Comparison of ENCODE assay signal across 8 cellular contexts in genomic region chr20:64037498-64038213, GRCh38. TPM values are rescaled to one million over a fixed set of nuclear protein-coding genes. Genes with fewer than 3 reads are reported as not detected.
DNase-seq lines count a peak whose midpoint lies in the region; ATAC-seq and TF ChIP-seq lines count a peak whose summit lies in the region.

No MANE protein-coding gene starts in this region.

- intact Hi-C loops in activated T-helper 2 cell treated with anti-CD3 and anti-CD28 coated beads, Interferon-gamma antibody, Interleukin-2, Interleukin-4, amounts not matched to agents 10 μg/mL and 5 μg/mL and 100 μg/mL, durations not matched to agents 14 hours and 24 hours and 36 hours (cut with micrococcal nuclease) = loop anchor here (10.0 kb wide), 1 partner anchor 143 kb away; the partner anchor contains the start of gene DNAJC5
- intact Hi-C loops in naive thymus-derived CD4-positive, alpha-beta T cell (cut with micrococcal nuclease) = loop anchor here (1.0 to 5.0 kb wide), 5 partner anchors 57 to 500 kb away; partner anchors contain the start of genes PTK6 (in 1 of the 2) and UCKL1 (in 1 of the 2)

- CTCF ChIA-PET in naive thymus-derived CD4-positive, alpha-beta T cell (lab: Charles Lee) = interaction anchor here (0.6 to 5.2 kb wide), 18 partner anchors 10 to 500 kb away, joined by 3 to 54 read pairs (median 4); partner anchors contain the start of genes LKAAEAR1, PRPF6, RGS19 and SAMD10

- no peaks in the 10 kb centered on the region for H3K9me3 Mint-ChIP-seq in activated T-helper 2 cell treated with anti-CD3 and anti-CD28 coated beads, Interferon-gamma antibody, Interleukin-2, Interleukin-4, amounts not matched to agents 10 μg/mL and 5 μg/mL and 100 μg/mL, durations not matched to agents 14 hours and 24 hours and 36 hours
- H3K9me3 Mint-ChIP-seq in naive thymus-derived CD4-positive, alpha-beta T cell = no peaks in the 10 kb centered on the region

- peak overlapping the region; percentile 99 for H3K4me2 ChIP-seq in Karpas-422 (ENCODE audit: low read depth, low read length, poor library complexity, severe bottlenecking)

- H3K27me3 Mint-ChIP-seq in activated T-helper 2 cell treated with anti-CD3 and anti-CD28 coated beads, Interferon-gamma antibody, Interleukin-2, Interleukin-4, amounts not matched to agents 10 μg/mL and 5 μg/mL and 100 μg/mL, durations not matched to agents 14 hours and 24 hours and 36 hours (ENCODE audit: low read depth) = no peaks in the 10 kb centered on the region
- no peaks in the 10 kb centered on the region for H3K27me3 Mint-ChIP-seq in naive thymus-derived CD4-positive, alpha-beta T cell

- H4K20me1 ChIP-seq in Karpas-422 (ENCODE audit: insufficient read depth, low read depth, low read length) = 0 out of 2 replicates have a peak, but pooled peaks cover 3% of the 10 kb centered on the region

- peak overlapping the region; percentile 79; the same call in 1 of the 2 replicates for H3K9ac ChIP-seq in Karpas-422 (ENCODE audit: low read length)

- H3K9me2 ChIP-seq in Karpas-422 (replicated peaks; ENCODE audit: insufficient read depth, low read length) = no peaks in the 10 kb centered on the region

- H3K36me3 Mint-ChIP-seq in activated T-helper 2 cell treated with anti-CD3 and anti-CD28 coated beads, Interferon-gamma antibody, Interleukin-2, Interleukin-4, amounts not matched to agents 10 μg/mL and 5 μg/mL and 100 μg/mL, durations not matched to agents 14 hours and 24 hours and 36 hours (ENCODE audit: low read depth) = peaks cover 10% of the 10 kb centered on the region
- peaks cover 0 to 7% (median 0%) of the 10 kb centered on the region in 5 donors for H3K36me3 Mint-ChIP-seq in naive thymus-derived CD4-positive, alpha-beta T cell

- POLR2A ChIA-PET in naive thymus-derived CD4-positive, alpha-beta T cell (lab: Charles Lee) = interaction anchor here (0.6 to 4.8 kb wide), 15 partner anchors 16 to 142 kb away, joined by 3 to 37 read pairs (median 4); partner anchors contain the start of genes OPRL1, PRPF6, RGS19 and SAMD10

- no peaks in the 10 kb centered on the region for H3K9me3 ChIP-seq in Karpas-422 (ENCODE audit: low read length)
- no peaks in the 10 kb centered on the region for H3K9me3 ChIP-seq in naive thymus-derived CD4-positive, alpha-beta T cell (ENCODE audit: control insufficient read depth in 2 of 3, low read length in 3 of 3)

- DNase-seq in G401 (ENCODE audit: low spot score) = peak; percentile 77
- DNase-seq in Karpas-422 = peak; percentile 67
- no peak for DNase-seq in activated T-helper 2 cell treated with anti-CD3 and anti-CD28 coated beads, Interferon-gamma antibody, Interleukin-2, Interleukin-4, amounts not matched to agents 10 μg/mL and 5 μg/mL and 100 μg/mL, durations not matched to agents 14 hours and 24 hours and 36 hours (ENCODE audit: low spot score)
- DNase-seq in naive thymus-derived CD4-positive, alpha-beta T cell = no peak
- no peak for DNase-seq in CD1c-positive myeloid dendritic cell (ENCODE audit: extremely low spot score)

- H3K79me2 ChIP-seq in Karpas-422 (ENCODE audit: low read length) = no peaks in the 10 kb centered on the region

- peak overlapping the region; percentile 74 for H3K4me3 Mint-ChIP-seq in activated T-helper 2 cell treated with anti-CD3 and anti-CD28 coated beads, Interferon-gamma antibody, Interleukin-2, Interleukin-4, amounts not matched to agents 10 μg/mL and 5 μg/mL and 100 μg/mL, durations not matched to agents 14 hours and 24 hours and 36 hours (ENCODE audit: low read depth)
- H3K4me3 Mint-ChIP-seq in naive thymus-derived CD4-positive, alpha-beta T cell = peak overlapping the region; percentile 44 to 89 (median 66)

- peak overlapping the region; percentile 80 for H3K27ac Mint-ChIP-seq in activated T-helper 2 cell treated with anti-CD3 and anti-CD28 coated beads, Interferon-gamma antibody, Interleukin-2, Interleukin-4, amounts not matched to agents 10 μg/mL and 5 μg/mL and 100 μg/mL, durations not matched to agents 14 hours and 24 hours and 36 hours
- H3K27ac Mint-ChIP-seq in naive thymus-derived CD4-positive, alpha-beta T cell = peak overlapping the region in 2 of 9 donors; percentile 79 to 91

- no peak overlapping the region for H3K27ac ChIP-seq in Karpas-422 (ENCODE audit: low read length)
- H3K27ac ChIP-seq in naive thymus-derived CD4-positive, alpha-beta T cell (ENCODE audit: low read depth, low read length) = no peak overlapping the region

- in situ Hi-C loops in G401 (cut with HindIII; ENCODE audit: low sequenced_read_pairs) = no loop called here

- H3K4me1 ChIP-seq in Karpas-422 (ENCODE audit: low read length) = peaks cover 50% of the 10 kb centered on the region
- peaks cover 40 to 49% of the 10 kb centered on the region in 2 donors for H3K4me1 ChIP-seq in naive thymus-derived CD4-positive, alpha-beta T cell (ENCODE audit: control insufficient read depth in 2 of 2, insufficient read depth in 2 of 2, low read length in 2 of 2)

- peaks cover 38% of the 10 kb centered on the region for H3K4me1 Mint-ChIP-seq in activated T-helper 2 cell treated with anti-CD3 and anti-CD28 coated beads, Interferon-gamma antibody, Interleukin-2, Interleukin-4, amounts not matched to agents 10 μg/mL and 5 μg/mL and 100 μg/mL, durations not matched to agents 14 hours and 24 hours and 36 hours (ENCODE audit: low read depth)
- peaks cover 23 to 53% (median 28%) of the 10 kb centered on the region in 7 donors for H3K4me1 Mint-ChIP-seq in naive thymus-derived CD4-positive, alpha-beta T cell

- TF ChIP-seq POLR2A in GM18505 (IDR thresholded peaks at IDR 0.05; ENCODE audit: borderline replicate concordance, extremely low read depth, insufficient read depth, insufficient read length) = no peak

- ATAC-seq in naive thymus-derived CD4-positive, alpha-beta T cell = no peak
- ATAC-seq in GM18505 (IDR thresholded peaks at IDR 0.05; ENCODE audit: unreplicated experiment) (no peak), GM19023 (IDR thresholded peaks at IDR 0.05; ENCODE audit: unreplicated experiment) (no peak), GM18907 (IDR thresholded peaks at IDR 0.05; ENCODE audit: unreplicated experiment) (no peak)

- H3K27me3 ChIP-seq in Karpas-422 (ENCODE audit: low read length) = no peaks in the 10 kb centered on the region
- no peaks in the 10 kb centered on the region for H3K27me3 ChIP-seq in naive thymus-derived CD4-positive, alpha-beta T cell (ENCODE audit: control insufficient read depth in 2 of 2, insufficient read depth in 2 of 2, low read length in 2 of 2)

- H3K4me3 ChIP-seq in Karpas-422 (ENCODE audit: low read length) = peak overlapping the region; percentile 73; the same call in 1 of the 2 replicates
- H3K4me3 ChIP-seq in naive thymus-derived CD4-positive, alpha-beta T cell (ENCODE audit: low read length) = peak overlapping the region; percentile 62

- no peak overlapping the region for H2AFZ ChIP-seq in Karpas-422 (ENCODE audit: low read length)

- no peaks in the 10 kb centered on the region for H3K36me3 ChIP-seq in Karpas-422 (ENCODE audit: insufficient read depth, low read length)
- H3K36me3 ChIP-seq in naive thymus-derived CD4-positive, alpha-beta T cell (ENCODE audit: control insufficient read depth in 2 of 3, insufficient read depth in 3 of 3, low read length in 3 of 3) = peaks cover 0 to 29% (median 0%) of the 10 kb centered on the region in 3 experiments

RNA-seq across cellular contexts. Expression of gene C20orf204, which starts 1.7 kb away (rescaled TPM):
- 0.81 and 1.8 TPM in 2 replicates for total RNA-seq in G401 (2014; rRNA removed; shearing (Covaris generic))
- 0.45 and 1.8 TPM in 2 replicates for total RNA-seq in Karpas-422 (2014; rRNA removed; shearing (Covaris generic); ENCODE audit: low replicate concordance)
- total RNA-seq in activated T-helper 2 cell treated with anti-CD3 and anti-CD28 coated beads, Interferon-gamma antibody, Interleukin-2, Interleukin-4, amounts not matched to agents 10 μg/mL and 5 μg/mL and 100 μg/mL, durations not matched to agents 14 hours and 24 hours and 36 hours = 3.8 and 4.3 TPM in 2 replicates
- total RNA-seq in naive thymus-derived CD4-positive, alpha-beta T cell = 10 to 100 TPM in 3 of 5 experiments, 1 to 10 TPM in 2; 4.7 to 24.6 (median 12.5) TPM
- under 1 TPM in 1 of 2 donors, not detected in 1; 0.39 TPM for polyA plus RNA-seq in naive thymus-derived CD4-positive, alpha-beta T cell

RNA-seq across cellular contexts. Expression of gene SOX18, which starts 11.8 kb away (rescaled TPM):
- 1.2 TPM in 1 of 2 replicates, not detected in the other for total RNA-seq in G401 (2014; rRNA removed; shearing (Covaris generic))
- not detected in 2 replicates for total RNA-seq in Karpas-422 (2014; rRNA removed; shearing (Covaris generic); ENCODE audit: low replicate concordance)
- total RNA-seq in activated T-helper 2 cell treated with anti-CD3 and anti-CD28 coated beads, Interferon-gamma antibody, Interleukin-2, Interleukin-4, amounts not matched to agents 10 μg/mL and 5 μg/mL and 100 μg/mL, durations not matched to agents 14 hours and 24 hours and 36 hours = 1.0 and 1.1 TPM in 2 replicates
- total RNA-seq in naive thymus-derived CD4-positive, alpha-beta T cell = 1 to 10 TPM in 1 of 5 experiments, under 1 TPM in 1, not detected in 3; 0.20 to 1.7 TPM
- not detected for polyA plus RNA-seq in naive thymus-derived CD4-positive, alpha-beta T cell

RNA-seq across cellular contexts. Expression of gene TCEA2, which starts 25.3 kb away (rescaled TPM):
- 29.2 and 44.0 TPM in 2 replicates for total RNA-seq in G401 (2014; rRNA removed; shearing (Covaris generic))
- 124 and 197 TPM in 2 replicates for total RNA-seq in Karpas-422 (2014; rRNA removed; shearing (Covaris generic); ENCODE audit: low replicate concordance)
- 49.0 and 49.9 TPM in 2 replicates for total RNA-seq in activated T-helper 2 cell treated with anti-CD3 and anti-CD28 coated beads, Interferon-gamma antibody, Interleukin-2, Interleukin-4, amounts not matched to agents 10 μg/mL and 5 μg/mL and 100 μg/mL, durations not matched to agents 14 hours and 24 hours and 36 hours
- 10 to 100 TPM; 35.5 to 73.2 (median 47.3) TPM for total RNA-seq in naive thymus-derived CD4-positive, alpha-beta T cell
- 10 to 100 TPM; 22.2 to 33.2 TPM for polyA plus RNA-seq in naive thymus-derived CD4-positive, alpha-beta T cell

RNA-seq across cellular contexts. Expression of gene RGS19, which starts 41.7 kb away (rescaled TPM):
- 32.9 and 33.4 TPM in 2 replicates for total RNA-seq in G401 (2014; rRNA removed; shearing (Covaris generic))
- total RNA-seq in Karpas-422 (2014; rRNA removed; shearing (Covaris generic); ENCODE audit: low replicate concordance) = 172 and 272 TPM in 2 replicates
- total RNA-seq in activated T-helper 2 cell treated with anti-CD3 and anti-CD28 coated beads, Interferon-gamma antibody, Interleukin-2, Interleukin-4, amounts not matched to agents 10 μg/mL and 5 μg/mL and 100 μg/mL, durations not matched to agents 14 hours and 24 hours and 36 hours = 42.0 and 43.3 TPM in 2 replicates
- total RNA-seq in naive thymus-derived CD4-positive, alpha-beta T cell = 10 to 100 TPM; 21.8 to 93.4 (median 23.6) TPM
- 10 to 100 TPM; 55.2 to 66.8 TPM for polyA plus RNA-seq in naive thymus-derived CD4-positive, alpha-beta T cell

RNA-seq across cellular contexts. Expression of gene OPRL1, which starts 42.2 kb away (rescaled TPM):
- total RNA-seq in G401 (2014; rRNA removed; shearing (Covaris generic)) = 4.2 and 5.0 TPM in 2 replicates
- 34.0 and 60.6 TPM in 2 replicates for total RNA-seq in Karpas-422 (2014; rRNA removed; shearing (Covaris generic); ENCODE audit: low replicate concordance)
- total RNA-seq in activated T-helper 2 cell treated with anti-CD3 and anti-CD28 coated beads, Interferon-gamma antibody, Interleukin-2, Interleukin-4, amounts not matched to agents 10 μg/mL and 5 μg/mL and 100 μg/mL, durations not matched to agents 14 hours and 24 hours and 36 hours = 0.32 and 0.41 TPM in 2 replicates
- total RNA-seq in naive thymus-derived CD4-positive, alpha-beta T cell = 1 to 10 TPM in 3 of 5 experiments, under 1 TPM in 2; 0.75 to 6.1 (median 1.1) TPM
- 1 to 10 TPM in 1 of 2 donors, under 1 TPM in 1; 0.18 to 1.3 TPM for polyA plus RNA-seq in naive thymus-derived CD4-positive, alpha-beta T cell

Comparison
In these comparisons a context has a peak if more than half of its experiments do, and no peak if none do; other contexts are left out.
1. DNase-seq: peak in G401 (single experiment) and Karpas-422 (single experiment); none in activated T-helper 2 cell treated with anti-CD3 and anti-CD28 coated beads, Interferon-gamma antibody, Interleukin-2, Interleukin-4, amounts not matched to agents 10 μg/mL and 5 μg/mL and 100 μg/mL, durations not matched to agents 14 hours and 24 hours and 36 hours (single experiment), naive thymus-derived CD4-positive, alpha-beta T cell (0 of 9) and CD1c-positive myeloid dendritic cell (single experiment).